ENCODE assay signal across 8 cellular contexts in the genomic region with DNA sequence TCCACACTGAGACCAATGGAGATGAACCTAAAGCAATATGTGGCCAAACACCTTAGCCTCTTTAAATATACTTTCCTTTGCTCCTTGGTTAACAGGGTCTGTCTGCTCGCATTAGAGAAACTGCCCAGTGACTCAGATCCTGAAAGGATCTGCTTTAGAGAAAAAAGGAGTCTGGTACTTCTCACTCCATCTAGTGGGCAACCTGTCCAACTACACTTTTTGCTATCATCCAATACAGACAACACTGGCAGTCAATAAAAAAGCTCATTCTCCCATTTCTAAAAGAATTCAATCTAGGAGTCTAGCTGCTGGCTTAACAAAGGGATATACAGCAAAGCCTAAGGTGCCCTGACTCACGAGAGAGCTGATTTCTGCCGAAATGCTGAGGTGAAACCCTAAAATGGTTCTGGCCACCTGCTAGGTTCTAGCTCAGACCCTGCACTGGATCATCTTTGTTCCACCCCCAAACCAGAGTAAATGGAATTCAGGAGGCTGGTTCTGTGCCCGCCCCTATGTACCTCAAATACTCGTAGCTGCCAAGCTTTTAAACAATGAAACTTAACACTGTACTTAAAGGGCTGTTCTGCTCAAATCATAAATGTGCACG. TPM values are rescaled to one million over a fixed set of nuclear protein-coding genes. Genes with fewer than 3 reads are reported as not detected.
DNase-seq lines count a peak whose midpoint lies in the region; ATAC-seq and TF ChIP-seq lines count a peak whose summit lies in the region.

No MANE protein-coding gene starts in this region.

- no peaks in the 10 kb centered on the region for H4K20me1 ChIP-seq in MM.1S (ENCODE audit: insufficient read depth, low read length)
- H4K20me1 ChIP-seq in SU-DHL-6 (ENCODE audit: low read depth, low read length): no peaks in the 10 kb centered on the region

- H3K9ac ChIP-seq in MM.1S (ENCODE audit: low read length) (no peak overlapping the region), SU-DHL-6 (ENCODE audit: low read length) (no peak overlapping the region)

- peaks cover 0 to 28% (median 2%) of the 10 kb centered on the region in 3 donors for H3K36me3 Mint-ChIP-seq in naive thymus-derived CD8-positive, alpha-beta T cell

- H3K4me2 ChIP-seq in MM.1S (ENCODE audit: low read depth, low read length) (no peak overlapping the region), SU-DHL-6 (ENCODE audit: low read depth, low read length, poor library complexity, severe bottlenecking) (no peak overlapping the region)

- H3K9me3 ChIP-seq in MM.1S (replicated peaks; ENCODE audit: insufficient read depth, low read length) (no peaks in the 10 kb centered on the region), SU-DHL-6 (ENCODE audit: insufficient read depth, low read length) (no peaks in the 10 kb centered on the region)

- H3K4me3 ChIP-seq in MM.1S (ENCODE audit: low read length) (no peak overlapping the region), SU-DHL-6 (ENCODE audit: insufficient read depth, low read length, poor library complexity, severe bottlenecking) (no peak overlapping the region)

- TF ChIP-seq CTCF in MM.1S (IDR thresholded peaks at IDR 0.05; ENCODE audit: low read length) (peak; percentile 76), SU-DHL-6 (IDR thresholded peaks at IDR 0.05; ENCODE audit: insufficient read depth, low read length, poor library complexity, severe bottlenecking) (peak; percentile 94)

- H3K9me3 Mint-ChIP-seq in naive thymus-derived CD8-positive, alpha-beta T cell: no peaks in the 10 kb centered on the region

- H3K27me3 ChIP-seq in MM.1S (replicated peaks; ENCODE audit: insufficient read depth, low read length) (no peaks in the 10 kb centered on the region), SU-DHL-6 (ENCODE audit: low read length) (no peaks in the 10 kb centered on the region)

- no peaks in the 10 kb centered on the region for H3K27me3 Mint-ChIP-seq in naive thymus-derived CD8-positive, alpha-beta T cell

- H3K4me1 ChIP-seq in MM.1S (ENCODE audit: low read length): no peaks in the 10 kb centered on the region

- H3K4me3 Mint-ChIP-seq in naive thymus-derived CD8-positive, alpha-beta T cell: peak overlapping the region in 9 of 10 donors; percentile 52 to 79 (median 66)

- no peaks in the 10 kb centered on the region for H3K9me2 ChIP-seq in MM.1S (replicated peaks; ENCODE audit: insufficient read depth, low read length)
- H3K9me2 ChIP-seq in SU-DHL-6 (replicated peaks; ENCODE audit: insufficient read depth, low read length): no peaks in the 10 kb centered on the region

- H2AFZ ChIP-seq in MM.1S (ENCODE audit: low read length) (no peak overlapping the region), SU-DHL-6 (ENCODE audit: low read depth, low read length, severe bottlenecking) (no peak overlapping the region)

- H3K27ac ChIP-seq in MM.1S (ENCODE audit: low read length) (no peak overlapping the region), SU-DHL-6 (ENCODE audit: low read depth, low read length) (no peak overlapping the region)

- intact Hi-C loops in Right ventricle myocardium inferior (cut with DNase I) (loop anchor here (5.0 kb wide), 2 partner anchors 53 to 198 kb away; partner anchors contain the start of genes FLOT1 and IER3), cardiac septum (cut with DNase I) (loop anchor here (5.0 kb wide), 2 partner anchors 53 to 538 kb away; no protein-coding TSS in a partner anchor)

- POLR2A ChIA-PET in naive thymus-derived CD8-positive, alpha-beta T cell (lab: Charles Lee): interaction anchor here (0.6 to 12.6 kb wide), 19 partner anchors 11 to 1357 kb away, joined by 3 to 211 read pairs (median 6); partner anchors contain the start of genes GNL1, HLA-E, PRR3 and ZBTB12

- no peaks in the 10 kb centered on the region for H3K36me3 ChIP-seq in MM.1S (replicated peaks; ENCODE audit: insufficient read depth, low read length)
- H3K36me3 ChIP-seq in SU-DHL-6 (ENCODE audit: low read length): no peaks in the 10 kb centered on the region; the same call in 1 of the 2 replicates

- H3K27ac Mint-ChIP-seq in naive thymus-derived CD8-positive, alpha-beta T cell: peak overlapping the region in 9 of 10 donors; percentile 67 to 96 (median 89)

- no peaks in the 10 kb centered on the region for H3F3A ChIP-seq in MM.1S (ENCODE audit: insufficient read depth, low read length)
- peaks cover 40% of the 10 kb centered on the region for H3F3A ChIP-seq in SU-DHL-6 (ENCODE audit: insufficient read depth)

- no peak for DNase-seq in Right ventricle myocardium inferior (ENCODE audit: missing footprints)
- no peak for DNase-seq in cardiac septum (ENCODE audit: low spot score)
- DNase-seq in MM.1S: peak; percentile 49
- peak in 3 of 10 donors; percentile 56 to 57 (median 57) for DNase-seq in naive thymus-derived CD8-positive, alpha-beta T cell

- peaks cover 28 to 36% (median 33%) of the 10 kb centered on the region in 4 donors for H3K4me1 Mint-ChIP-seq in naive thymus-derived CD8-positive, alpha-beta T cell

- ATAC-seq in Right ventricle myocardium inferior (peak; percentile 57), esophagus mucosa (peak; percentile 64), GM21360 (IDR thresholded peaks at IDR 0.05; ENCODE audit: unreplicated experiment) (no peak), HG02885 (IDR thresholded peaks at IDR 0.05; ENCODE audit: poor library complexity, unreplicated experiment) (no peak)
- ATAC-seq in naive thymus-derived CD8-positive, alpha-beta T cell: peak; percentile 23 to 24

- H3K79me2 ChIP-seq in MM.1S (ENCODE audit: low read length) (no peaks in the 10 kb centered on the region), SU-DHL-6 (ENCODE audit: insufficient read depth, low read length) (no peaks in the 10 kb centered on the region)

RNA-seq across cellular contexts. Expression of gene GNL1, which starts 11.5 kb away (rescaled TPM):
- total RNA-seq in Right ventricle myocardium inferior (18.3 TPM), cardiac septum (19.6 TPM), esophagus mucosa (32.5 TPM)
- total RNA-seq in naive thymus-derived CD8-positive, alpha-beta T cell: 10 to 100 TPM; 78.0 to 80.7 TPM
- polyA plus RNA-seq in naive thymus-derived CD8-positive, alpha-beta T cell: 10 to 100 TPM; 24.7 to 34.1 (median 28.7) TPM

RNA-seq across cellular contexts. Expression of gene PRR3, which starts 12.3 kb away (rescaled TPM):
- total RNA-seq in Right ventricle myocardium inferior: 2.8 TPM
- 3.2 TPM for total RNA-seq in cardiac septum
- total RNA-seq in esophagus mucosa: 3.5 TPM
- total RNA-seq in naive thymus-derived CD8-positive, alpha-beta T cell: 10 to 100 TPM; 28.4 to 28.9 TPM
- polyA plus RNA-seq in naive thymus-derived CD8-positive, alpha-beta T cell: 10 to 100 TPM in 1 of 3 donors, 1 to 10 TPM in 2; 7.9 to 12.7 (median 8.6) TPM

RNA-seq across cellular contexts. Expression of gene ABCF1, which starts 26.5 kb away (rescaled TPM):
- total RNA-seq in Right ventricle myocardium inferior (39.5 TPM), cardiac septum (44.2 TPM), esophagus mucosa (27.1 TPM)
- 10 to 100 TPM; 68.6 to 71.3 TPM for total RNA-seq in naive thymus-derived CD8-positive, alpha-beta T cell
- polyA plus RNA-seq in naive thymus-derived CD8-positive, alpha-beta T cell: 10 to 100 TPM; 19.1 to 43.1 (median 30.5) TPM

RNA-seq across cellular contexts. Expression of gene HLA-E, which starts 55.5 kb away (rescaled TPM):
- 152 TPM for total RNA-seq in Right ventricle myocardium inferior
- 126 TPM for total RNA-seq in cardiac septum
- total RNA-seq in esophagus mucosa: 190 TPM
- 1,000 to 10,000 TPM; 1,291 to 1,305 TPM for total RNA-seq in naive thymus-derived CD8-positive, alpha-beta T cell
- 1,000 to 10,000 TPM; 2,699 to 2,977 (median 2,826) TPM for polyA plus RNA-seq in naive thymus-derived CD8-positive, alpha-beta T cell

Comparison
In these comparisons a context has a peak if more than half of its experiments do, and no peak if none do; other contexts are left out.
1. ATAC-seq: peak in Right ventricle myocardium inferior (single experiment), esophagus mucosa (single experiment) and naive thymus-derived CD8-positive, alpha-beta T cell (2 of 2); none in GM21360 (single experiment) and HG02885 (single experiment).